ENCODE assay signal across 30 cellular contexts in the genomic region with DNA sequence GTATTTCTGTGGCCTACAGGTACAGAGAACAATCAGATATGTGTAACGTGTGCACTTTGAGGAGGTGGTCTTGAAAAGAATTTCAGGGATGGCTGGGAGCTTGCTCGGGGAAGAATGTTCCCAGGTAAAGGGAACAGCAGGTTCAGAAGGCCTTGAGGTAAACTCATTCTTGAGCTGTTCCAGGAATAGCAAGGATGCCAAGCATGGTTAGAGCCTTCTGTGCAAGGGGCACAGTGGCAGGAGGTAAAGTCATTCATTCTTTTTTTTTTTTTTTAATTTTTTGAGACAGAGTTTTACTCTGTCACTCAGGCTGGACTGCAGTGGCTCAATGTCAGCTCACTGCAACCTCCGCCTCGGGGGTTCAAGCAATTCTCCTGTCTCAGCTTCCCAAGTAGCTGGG. TPM values are rescaled to one million over a fixed set of nuclear protein-coding genes. Genes with fewer than 3 reads are reported as not detected.
"Had no signal": no experiment of that assay in that cellular context is flagged by ENCODE, and none has a peak within 500 bp of the region (broad histone marks: within the 10 kb centered on the region; RNA-seq: fewer than 3 reads in every experiment).

No MANE protein-coding gene starts in this region.

- H3K27me3 Mint-ChIP-seq: dendritic cell treated with granulocyte-macrophage colony-stimulating factor and Interleukin-4, amounts not matched to agents 40 ng/mL and 50 ng/mL, for 4 days; effector memory CD8-positive, alpha-beta T cell had no signal

- DNase-seq: colonic mucosa; cortex of kidney; effector CD8-positive, alpha-beta T cell; effector memory CD8-positive, alpha-beta T cell; endodermal cell; erythroblast; esophagus squamous epithelium; foreskin fibroblast; foreskin melanocyte; gastrocnemius medialis; glutamatergic neuron; head of caudate nucleus; heart right ventricle; hypothalamus; immature natural killer cell; islet precursor cell; kidney; kidney glomerular epithelial cell; left colon; left lung; left ventricle myocardium superior; lower lobe of right lung; mesenchymal stem cell; mucosa of descending colon had no signal

- H3K9me3 ChIP-seq: colonic mucosa, esophagus squamous epithelium, gastrocnemius medialis, heart right ventricle, left lung, lower lobe of right lung, mucosa of descending colon had no signal

- H2AFZ ChIP-seq: hepatocyte had no signal

- H3K9me3 Mint-ChIP-seq: dendritic cell treated with granulocyte-macrophage colony-stimulating factor and Interleukin-4, amounts not matched to agents 40 ng/mL and 50 ng/mL, for 4 days; effector memory CD8-positive, alpha-beta T cell; endodermal cell; immature natural killer cell; mesothelial cell of epicardium had no signal

- H3K36me3 ChIP-seq: colonic mucosa had no signal

- H3K4me1 ChIP-seq: colonic mucosa had no signal

- H3K4me3 Mint-ChIP-seq: dendritic cell treated with granulocyte-macrophage colony-stimulating factor and Interleukin-4, amounts not matched to agents 40 ng/mL and 50 ng/mL, for 4 days; effector memory CD8-positive, alpha-beta T cell; endodermal cell; immature natural killer cell; mesothelial cell of epicardium had no signal

- H3K27me3 ChIP-seq: colonic mucosa, esophagus squamous epithelium, gastrocnemius medialis, heart right ventricle, hepatocyte, left lung had no signal

- H3K4me2 ChIP-seq: hepatocyte had no signal

- H3K4me3 ChIP-seq: colonic mucosa, esophagus squamous epithelium, gastrocnemius medialis, heart right ventricle, hepatocyte, left lung, lower lobe of right lung, mucosa of descending colon had no signal

- H3K27ac Mint-ChIP-seq: dendritic cell treated with granulocyte-macrophage colony-stimulating factor and Interleukin-4, amounts not matched to agents 40 ng/mL and 50 ng/mL, for 4 days; endodermal cell; immature natural killer cell; mesothelial cell of epicardium had no signal

- ATAC-seq: effector memory CD8-positive, alpha-beta T cell; gastrocnemius medialis; heart right ventricle; left colon; left lung; left ventricle myocardium superior; lower lobe of right lung; mucosa of descending colon had no signal

- H3K27ac ChIP-seq: colonic mucosa, gastrocnemius medialis, heart right ventricle, hepatocyte, left lung, lower lobe of right lung had no signal

RNA-seq across cellular contexts. Expression of a gene that starts 45.7 kb away (rescaled TPM):
- total RNA-seq: glomerular endothelial cell, lung microvascular endothelial cell, myocyte had no signal
